Comparison of ENCODE assay signal across 10 cellular contexts in the genomic region with DNA sequence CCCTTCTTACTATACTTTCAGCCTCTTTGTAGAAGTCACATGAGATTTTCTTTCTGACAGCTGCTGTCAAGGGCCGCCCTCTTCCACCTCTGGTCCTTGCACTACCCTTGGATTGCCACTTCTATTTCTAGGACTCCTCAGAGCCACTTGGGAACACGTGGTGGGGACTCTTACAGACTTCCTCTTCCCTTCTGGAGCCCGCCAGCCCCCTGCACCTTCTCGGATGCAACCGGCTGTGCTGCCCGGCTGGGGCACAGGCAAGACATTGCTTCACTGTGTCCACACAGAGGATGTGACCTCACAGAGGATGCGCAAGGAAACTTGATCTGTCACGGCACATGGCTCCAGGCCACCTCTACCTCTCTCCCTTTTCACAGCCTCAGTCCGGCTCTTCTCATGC.
A peak's percentile ranks its signal among the peaks of the same experiment; 100 is the strongest.
DNase-seq lines count a peak whose midpoint lies in the region; ATAC-seq and TF ChIP-seq lines count a peak whose summit lies in the region.
"Had no signal": no experiment of that assay in that cellular context is flagged by ENCODE, and none has a peak within 500 bp of the region (broad histone marks: within the 10 kb centered on the region; RNA-seq: fewer than 3 reads in every experiment).

No MANE protein-coding gene starts in this region.

- peaks cover 7% of the 10 kb centered on the region for H3K36me3 ChIP-seq in OCI-LY3 (replicated peaks; ENCODE audit: low read depth, low read length)

- peaks cover 69% of the 10 kb centered on the region for H3K4me1 ChIP-seq in OCI-LY3 (ENCODE audit: low read length)

- no peak overlapping the region for H3K27ac ChIP-seq in OCI-LY3 (ENCODE audit: low read length)
- H3K27ac ChIP-seq: coronary artery had no signal

- DNase-seq in NCI-H146 (lab: John Stamatoyannopoulos, UW): peak; percentile 38
- DNase-seq in NCI-H146 treated with DMSO at 0.1 percent for 48 hours (lab: John Stamatoyannopoulos, UW; ENCODE audit: unreplicated experiment): no peak
- DNase-seq in fibroblast of mammary gland (ENCODE audit: low read depth): peak; percentile 26
- peak; percentile 41 for DNase-seq in stimulated activated CD8-positive, alpha-beta memory T cell treated with anti-CD3 and anti-CD28 coated beads, Interleukin-4, amount 100 ng/mL, for 48 hours
- DNase-seq: 8988T had no signal

- H3K27me3 ChIP-seq in OCI-LY3 (ENCODE audit: low read depth, low read length): no peaks in the 10 kb centered on the region

- TF ChIP-seq CTCF in OCI-LY3 (IDR thresholded peaks at IDR 0.05; ENCODE audit: low read depth, low read length) (no peak), fibroblast of mammary gland (conservative IDR thresholded peaks at IDR 0.05; ENCODE audit: control insufficient read depth, insufficient read depth, low read depth, low read length) (no peak)

- H3K4me2 ChIP-seq in OCI-LY3 (ENCODE audit: low read length): peak overlapping the region; percentile 68

- peaks cover 26% of the 10 kb centered on the region for H3K79me2 ChIP-seq in OCI-LY3 (ENCODE audit: low read length)

- peak overlapping the region; percentile 9; the same call in 1 of the 2 replicates for H2AFZ ChIP-seq in OCI-LY3 (ENCODE audit: low read depth, low read length)

- H3K9ac ChIP-seq in OCI-LY3 (ENCODE audit: low read length): no peak overlapping the region

- H4K20me1 ChIP-seq in OCI-LY3 (ENCODE audit: insufficient read depth, low read length): no peaks in the 10 kb centered on the region

- ATAC-seq in GM18498 (IDR thresholded peaks at IDR 0.05; ENCODE audit: unreplicated experiment): no peak
- no peak for ATAC-seq in GM21390 (IDR thresholded peaks at IDR 0.05; ENCODE audit: unreplicated experiment)
- ATAC-seq in HG03095 (IDR thresholded peaks at IDR 0.05; ENCODE audit: unreplicated experiment): no peak

- H3K4me3 ChIP-seq in OCI-LY3 (ENCODE audit: low read length) (0 out of 2 replicates have a peak overlapping the region, but pooled peaks have one; percentile 6), fibroblast of mammary gland (ENCODE audit: control insufficient read depth, low read depth, low read length) (no peak overlapping the region)
- H3K4me3 ChIP-seq: coronary artery had no signal

- no peaks in the 10 kb centered on the region for H3K9me3 ChIP-seq in OCI-LY3 (ENCODE audit: insufficient read depth, low read length)
